1 cellular context compared by ENCODE assay signal in the genomic region with DNA sequence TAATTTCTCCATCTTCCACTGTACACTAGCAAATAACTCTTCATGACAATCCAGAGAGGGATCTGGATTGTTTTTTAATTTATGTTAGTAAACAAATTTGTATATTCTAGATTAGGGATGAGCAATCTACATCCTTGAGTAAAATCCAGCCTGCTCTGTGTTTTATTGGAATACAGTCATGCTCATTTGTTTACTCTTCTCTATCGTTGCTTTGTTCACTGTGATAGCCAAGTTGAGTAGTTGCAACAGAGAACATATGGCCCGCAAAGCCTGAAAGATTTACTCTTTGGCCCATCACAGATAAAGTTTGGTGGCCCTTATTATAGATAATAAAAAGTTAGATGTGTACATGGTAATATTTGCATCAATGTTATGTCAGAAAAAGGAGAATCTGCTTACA.
TF ChIP-seq lines count a peak whose summit lies in the region.

No MANE protein-coding gene starts in this region.

TF ChIP-seq in HCT116, 20 proteins besides CTCF, POLR2A, EP300 and RAD21 (continued from another document):
- TF ChIP-seq, protein P1, sequence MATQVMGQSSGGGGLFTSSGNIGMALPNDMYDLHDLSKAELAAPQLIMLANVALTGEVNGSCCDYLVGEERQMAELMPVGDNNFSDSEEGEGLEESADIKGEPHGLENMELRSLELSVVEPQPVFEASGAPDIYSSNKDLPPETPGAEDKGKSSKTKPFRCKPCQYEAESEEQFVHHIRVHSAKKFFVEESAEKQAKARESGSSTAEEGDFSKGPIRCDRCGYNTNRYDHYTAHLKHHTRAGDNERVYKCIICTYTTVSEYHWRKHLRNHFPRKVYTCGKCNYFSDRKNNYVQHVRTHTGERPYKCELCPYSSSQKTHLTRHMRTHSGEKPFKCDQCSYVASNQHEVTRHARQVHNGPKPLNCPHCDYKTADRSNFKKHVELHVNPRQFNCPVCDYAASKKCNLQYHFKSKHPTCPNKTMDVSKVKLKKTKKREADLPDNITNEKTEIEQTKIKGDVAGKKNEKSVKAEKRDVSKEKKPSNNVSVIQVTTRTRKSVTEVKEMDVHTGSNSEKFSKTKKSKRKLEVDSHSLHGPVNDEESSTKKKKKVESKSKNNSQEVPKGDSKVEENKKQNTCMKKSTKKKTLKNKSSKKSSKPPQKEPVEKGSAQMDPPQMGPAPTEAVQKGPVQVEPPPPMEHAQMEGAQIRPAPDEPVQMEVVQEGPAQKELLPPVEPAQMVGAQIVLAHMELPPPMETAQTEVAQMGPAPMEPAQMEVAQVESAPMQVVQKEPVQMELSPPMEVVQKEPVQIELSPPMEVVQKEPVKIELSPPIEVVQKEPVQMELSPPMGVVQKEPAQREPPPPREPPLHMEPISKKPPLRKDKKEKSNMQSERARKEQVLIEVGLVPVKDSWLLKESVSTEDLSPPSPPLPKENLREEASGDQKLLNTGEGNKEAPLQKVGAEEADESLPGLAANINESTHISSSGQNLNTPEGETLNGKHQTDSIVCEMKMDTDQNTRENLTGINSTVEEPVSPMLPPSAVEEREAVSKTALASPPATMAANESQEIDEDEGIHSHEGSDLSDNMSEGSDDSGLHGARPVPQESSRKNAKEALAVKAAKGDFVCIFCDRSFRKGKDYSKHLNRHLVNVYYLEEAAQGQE (IDR thresholded peaks at IDR 0.05; ENCODE audit: low read depth), result no peak
- TF ChIP-seq, protein P2, sequence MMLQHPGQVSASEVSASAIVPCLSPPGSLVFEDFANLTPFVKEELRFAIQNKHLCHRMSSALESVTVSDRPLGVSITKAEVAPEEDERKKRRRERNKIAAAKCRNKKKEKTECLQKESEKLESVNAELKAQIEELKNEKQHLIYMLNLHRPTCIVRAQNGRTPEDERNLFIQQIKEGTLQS (IDR thresholded peaks at IDR 0.05), result no peak
- no peak for TF ChIP-seq YY1 (IDR thresholded peaks at IDR 0.05; ENCODE audit: extremely low read depth, insufficient replicate concordance, low read depth, low read length)
- no peak for TF ChIP-seq ELF1 (IDR thresholded peaks at IDR 0.05; ENCODE audit: borderline replicate concordance, low read depth)
- no peak for TF ChIP-seq EZH2 (IDR thresholded peaks at IDR 0.05)
- TF ChIP-seq EZH2phosphoT487 (IDR thresholded peaks at IDR 0.05; ENCODE audit: borderline replicate concordance), result no peak
- TF ChIP-seq POLR2AphosphoS5 (IDR thresholded peaks at IDR 0.05; ENCODE audit: low read depth, low read length), result no peak
- TF ChIP-seq FOSL1 (IDR thresholded peaks at IDR 0.05; ENCODE audit: low read depth), result no peak
- no peak for TF ChIP-seq SRF (IDR thresholded peaks at IDR 0.05; ENCODE audit: low read depth)
- no peak for TF ChIP-seq EGR1 (IDR thresholded peaks at IDR 0.05; ENCODE audit: low read depth)
- TF ChIP-seq JUND (IDR thresholded peaks at IDR 0.05), result no peak
- TF ChIP-seq SIN3A (IDR thresholded peaks at IDR 0.05; ENCODE audit: low read depth), result no peak
- no peak for TF ChIP-seq CBX3 (IDR thresholded peaks at IDR 0.05; ENCODE audit: low read depth)
